8 cellular contexts compared by ENCODE assay signal in genomic region chr5:179907570-179908324, GRCh38. TPM values are rescaled to one million over a fixed set of nuclear protein-coding genes. Genes with fewer than 3 reads are reported as not detected.
A peak's percentile ranks its signal among the peaks of the same experiment; 100 is the strongest.
DNase-seq lines count a peak whose midpoint lies in the region; ATAC-seq and TF ChIP-seq lines count a peak whose summit lies in the region.

TBC1D9B (minus strand) TSS chr5:179907897; CDS start chr5:179907821, 76 bp downstream.

- no TSS peak for BruUV-seq in A673 (replicated peaks; lab: Mats Ljungman, UMichigan)

- no peaks in the 10 kb centered on the region for H3K27me3 ChIP-seq in A673 (replicated peaks; ENCODE audit: insufficient read depth, low read depth, low read length, poor library complexity)
- H3K27me3 ChIP-seq in lower lobe of right lung (ENCODE audit: low read depth) = no peaks in the 10 kb centered on the region

- peak; percentile 43 for ATAC-seq in GM18499 (IDR thresholded peaks at IDR 0.05; ENCODE audit: insufficient read depth, unreplicated experiment)
- ATAC-seq in HG02970 (IDR thresholded peaks at IDR 0.05; ENCODE audit: low FRiP score, unreplicated experiment) = peak; percentile 85
- peak; percentile 94 for ATAC-seq in activated CD8-positive, alpha-beta T cell treated with anti-CD3 and anti-CD28 coated beads for 36 hours
- peak; percentile 95 for ATAC-seq in lower lobe of right lung

- H3K9me3 Mint-ChIP-seq in activated CD8-positive, alpha-beta T cell treated with anti-CD3 and anti-CD28 coated beads for 36 hours = no peaks in the 10 kb centered on the region

- no peak; the same call in 1 of the 2 replicates for TF ChIP-seq CTCF in A673 (conservative IDR thresholded peaks at IDR 0.05; ENCODE audit: low read depth, low read length)
- peak; percentile 32 for TF ChIP-seq CTCF in activated CD8-positive, alpha-beta T cell treated with anti-CD3 and anti-CD28 coated beads for 36 hours (IDR thresholded peaks at IDR 0.05)
- TF ChIP-seq CTCF in lower lobe of right lung (IDR thresholded peaks at IDR 0.05) = peak; percentile 38

- H3K4me1 ChIP-seq in A673 (ENCODE audit: insufficient read depth, low read length, poor library complexity, severe bottlenecking) (peaks cover 7% of the 10 kb centered on the region), lower lobe of right lung (peaks cover 30% of the 10 kb centered on the region)

- CTCF ChIA-PET in A673 (lab: Charles Lee) = interaction anchor here (0.6 kb wide), 2 partner anchors 56 to 1177 kb away, joined by 4 read pairs; partner anchors contain the start of gene ZNF354A
- CTCF ChIA-PET in activated CD8-positive, alpha-beta T cell treated with anti-CD3 and anti-CD28 coated beads for 36 hours (lab: Charles Lee) = interaction anchor here (0.7 to 3.2 kb wide), 10 partner anchors 8 to 145 kb away, joined by 3 to 13 read pairs (median 4); no protein-coding TSS in a partner anchor

- no peaks in the 10 kb centered on the region for H3K27me3 Mint-ChIP-seq in activated CD8-positive, alpha-beta T cell treated with anti-CD3 and anti-CD28 coated beads for 36 hours

- H3K36me3 Mint-ChIP-seq in activated CD8-positive, alpha-beta T cell treated with anti-CD3 and anti-CD28 coated beads for 36 hours (ENCODE audit: low read depth) = peaks cover 14% of the 10 kb centered on the region

- DNase-seq in A673 (ENCODE audit: low spot score) (peak; percentile 68), NCI-H460 (ENCODE audit: extremely low read depth, low read depth) (peak; percentile 58), ecto neural progenitor cell (ENCODE audit: low spot score) (peak; percentile 79), lower lobe of right lung (peak; percentile 82)
- peak; percentile 57 for DNase-seq in activated CD8-positive, alpha-beta T cell treated with anti-CD3 and anti-CD28 coated beads for 36 hours
- DNase-seq in stimulated activated CD4-positive, alpha-beta T cell treated with anti-CD3 and anti-CD28 coated beads, TNF-alpha, amount 100 ng/mL, for 1 hour (ENCODE audit: low read depth in 3 of 3, low spot score in 1 of 3) = peak; percentile 25 to 60 (median 50)

- H3K4me3 ChIP-seq in A673 (ENCODE audit: low read depth, low read length, poor library complexity, severe bottlenecking) (peak within 1 kb of the TSS; percentile 62), lower lobe of right lung (peak within 1 kb of the TSS; percentile 72)

- H3K9me3 ChIP-seq in A673 (ENCODE audit: low read depth, low read length, poor library complexity, severe bottlenecking) (no peaks in the 10 kb centered on the region), lower lobe of right lung (no peaks in the 10 kb centered on the region)

- H3K36me3 ChIP-seq in A673 (ENCODE audit: insufficient read depth, low read length, poor library complexity, severe bottlenecking) (peaks cover 14% of the 10 kb centered on the region), lower lobe of right lung (peaks cover 21% of the 10 kb centered on the region)

- POLR2A ChIA-PET in A673 (lab: Charles Lee; ENCODE audit: low non-redundant PET) = no interaction called here
- POLR2A ChIA-PET in activated CD8-positive, alpha-beta T cell treated with anti-CD3 and anti-CD28 coated beads for 36 hours (lab: Charles Lee) = interaction anchor here (0.8 to 1.1 kb wide), 3 partner anchors 114 to 145 kb away, joined by 3 to 4 read pairs (median 3); partner anchors contain the start of gene LTC4S

- H3K27ac ChIP-seq in A673 (ENCODE audit: low read depth, low read length, poor library complexity, severe bottlenecking) (no peak within 1 kb of the TSS), lower lobe of right lung (peak within 1 kb of the TSS; percentile 74)

- intact Hi-C loops in A673 (cut with micrococcal nuclease; ENCODE audit: unreplicated experiment) (loop anchor here (5.0 kb wide), 2 partner anchors 85 to 105 kb away; partner anchors contain the start of gene SQSTM1), lower lobe of right lung (cut with DNase I) (no loop called here)
- intact Hi-C loops in activated CD8-positive, alpha-beta T cell treated with anti-CD3 and anti-CD28 coated beads for 36 hours (cut with micrococcal nuclease) = loop anchor here (2.0 kb wide), 1 partner anchor 105 kb away; no protein-coding TSS in a partner anchor

- H3K4me3 Mint-ChIP-seq in activated CD8-positive, alpha-beta T cell treated with anti-CD3 and anti-CD28 coated beads for 36 hours = peak within 1 kb of the TSS; percentile 90

- H3K4me1 Mint-ChIP-seq in activated CD8-positive, alpha-beta T cell treated with anti-CD3 and anti-CD28 coated beads for 36 hours (ENCODE audit: low read depth) = peaks cover 14% of the 10 kb centered on the region

- H3K27ac Mint-ChIP-seq in activated CD8-positive, alpha-beta T cell treated with anti-CD3 and anti-CD28 coated beads for 36 hours = peak within 1 kb of the TSS; percentile 82

RNA-seq across cellular contexts. Expression of gene TBC1D9B, which starts in this region (rescaled TPM):
- 68.2 and 77.0 TPM in 2 replicates for total RNA-seq in A673 (2021)
- total RNA-seq in NCI-H460 (2014; rRNA removed; shearing (Covaris generic)) = 44.9 and 45.1 TPM in 2 replicates
- polyA plus RNA-seq in NCI-H460 (2014; cell fraction: nucleus; rRNA removed) = 127 and 173 TPM in 2 replicates
- total RNA-seq in activated CD8-positive, alpha-beta T cell treated with anti-CD3 and anti-CD28 coated beads for 36 hours = 10 to 100 TPM; 92.4 to 94.6 TPM
- 94.0 TPM for total RNA-seq in lower lobe of right lung

Comparison
In these comparisons a context has a peak if more than half of its experiments do, and no peak if none do; other contexts are left out.
1. ATAC-seq: peak in every context shown above with its lines; median percentile 95 in lower lobe of right lung; 94 in activated CD8-positive, alpha-beta T cell treated with anti-CD3 and anti-CD28 coated beads for 36 hours; 85 in HG02970; 43 in GM18499.